12 cellular contexts compared by ENCODE assay signal in the genomic region with DNA sequence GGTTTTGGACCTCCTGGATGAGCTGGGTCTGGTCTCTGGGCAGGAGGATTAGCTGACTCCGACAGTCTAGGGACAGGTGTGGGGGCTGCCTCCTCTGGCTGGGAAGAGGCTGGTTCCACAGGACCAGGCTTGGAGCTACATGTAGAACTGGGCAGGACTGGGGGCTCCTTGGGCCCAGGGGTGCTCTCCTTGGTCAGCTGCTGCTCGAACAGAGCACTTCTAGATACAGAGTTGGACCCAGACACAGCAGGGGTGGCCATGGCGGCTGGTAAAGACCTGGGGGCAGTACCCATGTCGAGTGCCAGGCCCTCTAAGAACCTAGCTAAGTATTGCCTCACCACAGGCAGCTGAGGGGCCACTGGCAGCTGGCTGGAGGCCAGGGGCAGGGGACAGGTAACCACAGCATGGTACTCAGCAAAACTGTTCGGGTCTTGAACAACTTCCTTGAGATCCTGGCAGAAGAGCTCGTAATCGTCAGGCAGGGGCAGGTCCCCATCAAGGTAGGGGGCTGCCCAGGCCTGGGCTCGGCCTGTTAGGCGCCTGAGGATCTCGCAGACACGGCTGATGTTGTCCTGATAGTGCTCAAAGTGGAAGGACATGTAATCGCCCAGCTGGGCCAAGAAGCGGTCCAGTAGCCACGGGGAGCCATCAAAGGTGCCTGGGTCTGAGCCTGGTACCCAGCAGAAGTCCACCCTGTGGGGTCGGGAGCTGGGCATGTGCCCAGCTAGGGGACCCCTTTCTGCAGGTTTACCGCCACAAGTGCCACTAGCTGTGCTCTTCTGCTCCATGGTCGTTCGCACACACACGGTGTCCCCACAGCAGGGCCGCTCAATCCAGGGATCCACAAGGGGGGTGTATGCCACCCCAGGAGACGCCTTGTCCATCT. TPM values are rescaled to one million over a fixed set of nuclear protein-coding genes. Genes with fewer than 3 reads are reported as not detected.
A peak's percentile ranks its signal among the peaks of the same experiment; 100 is the strongest.
DNase-seq lines count a peak whose midpoint lies in the region; ATAC-seq and TF ChIP-seq lines count a peak whose summit lies in the region.
"Had no signal": no experiment of that assay in that cellular context is flagged by ENCODE, and none has a peak within 500 bp of the region (broad histone marks: within the 10 kb centered on the region; RNA-seq: fewer than 3 reads in every experiment).

No MANE protein-coding gene starts in this region.

- H3K36me3 Mint-ChIP-seq in activated T-helper 1 cell treated with anti-CD3 and anti-CD28 coated beads, Interleukin-12 subunit alpha, Interleukin-12 subunit beta, Interleukin-2, Interleukin-4 antibody, amounts not matched to agents 30 ng/mL and 10 ng/mL and 1 ng/mL, durations not matched to agents 14 hours and 24 hours and 36 hours (ENCODE audit: low read depth): peaks cover 15% of the 10 kb centered on the region
- peaks cover 0 to 21% (median 8%) of the 10 kb centered on the region in 5 donors for H3K36me3 Mint-ChIP-seq in naive thymus-derived CD4-positive, alpha-beta T cell

- H3K36me3 ChIP-seq in naive thymus-derived CD4-positive, alpha-beta T cell (ENCODE audit: control insufficient read depth in 2 of 3, insufficient read depth in 3 of 3, low read length in 3 of 3): peaks cover 0 to 50% (median 5%) of the 10 kb centered on the region in 3 experiments
- H3K36me3 ChIP-seq in mesendoderm (ENCODE audit: control insufficient read depth, insufficient read depth, low read length): peaks cover 6% of the 10 kb centered on the region

- peaks cover 30% of the 10 kb centered on the region for H3K4me1 Mint-ChIP-seq in activated T-helper 1 cell treated with anti-CD3 and anti-CD28 coated beads, Interleukin-12 subunit alpha, Interleukin-12 subunit beta, Interleukin-2, Interleukin-4 antibody, amounts not matched to agents 30 ng/mL and 10 ng/mL and 1 ng/mL, durations not matched to agents 14 hours and 24 hours and 36 hours (ENCODE audit: low read depth)
- H3K4me1 Mint-ChIP-seq in naive thymus-derived CD4-positive, alpha-beta T cell: peaks cover 28 to 64% (median 57%) of the 10 kb centered on the region in 7 donors

- H3K9me3 Mint-ChIP-seq in activated T-helper 1 cell treated with anti-CD3 and anti-CD28 coated beads, Interleukin-12 subunit alpha, Interleukin-12 subunit beta, Interleukin-2, Interleukin-4 antibody, amounts not matched to agents 30 ng/mL and 10 ng/mL and 1 ng/mL, durations not matched to agents 14 hours and 24 hours and 36 hours: no peaks in the 10 kb centered on the region
- no peaks in the 10 kb centered on the region for H3K9me3 Mint-ChIP-seq in naive thymus-derived CD4-positive, alpha-beta T cell

- H3K23ac ChIP-seq in mesendoderm (ENCODE audit: low read length): no peak overlapping the region

- no peak overlapping the region for H2BK120ac ChIP-seq in mesendoderm (ENCODE audit: low read depth, low read length)

- peak overlapping the region; percentile 98 for H3K4me3 Mint-ChIP-seq in activated T-helper 1 cell treated with anti-CD3 and anti-CD28 coated beads, Interleukin-12 subunit alpha, Interleukin-12 subunit beta, Interleukin-2, Interleukin-4 antibody, amounts not matched to agents 30 ng/mL and 10 ng/mL and 1 ng/mL, durations not matched to agents 14 hours and 24 hours and 36 hours
- H3K4me3 Mint-ChIP-seq in naive thymus-derived CD4-positive, alpha-beta T cell: peak overlapping the region in 8 of 10 donors; percentile 14 to 99 (median 96)

- H3K4me2 ChIP-seq in mesendoderm (ENCODE audit: low read length): no peak overlapping the region

- peaks cover 36% of the 10 kb centered on the region for H3K79me1 ChIP-seq in mesendoderm (ENCODE audit: low read length)

- H3K27me3 ChIP-seq in naive thymus-derived CD4-positive, alpha-beta T cell (ENCODE audit: control insufficient read depth in 2 of 2, insufficient read depth in 2 of 2, low read length in 2 of 2): no peaks in the 10 kb centered on the region
- H3K27me3 ChIP-seq in mesendoderm (ENCODE audit: insufficient read depth, low read length, poor library complexity): no peaks in the 10 kb centered on the region

- H3K9ac ChIP-seq in mesendoderm (ENCODE audit: low read length): no peak overlapping the region

- POLR2A ChIA-PET in naive thymus-derived CD4-positive, alpha-beta T cell (lab: Charles Lee): interaction anchor here (1.5 to 1.7 kb wide), 2 partner anchors 41 to 45 kb away, joined by 6 to 8 read pairs; no protein-coding TSS in a partner anchor

- no peaks in the 10 kb centered on the region for H3K27me3 Mint-ChIP-seq in activated T-helper 1 cell treated with anti-CD3 and anti-CD28 coated beads, Interleukin-12 subunit alpha, Interleukin-12 subunit beta, Interleukin-2, Interleukin-4 antibody, amounts not matched to agents 30 ng/mL and 10 ng/mL and 1 ng/mL, durations not matched to agents 14 hours and 24 hours and 36 hours (ENCODE audit: insufficient read depth)
- no peaks in the 10 kb centered on the region for H3K27me3 Mint-ChIP-seq in naive thymus-derived CD4-positive, alpha-beta T cell

- H2BK5ac ChIP-seq in mesendoderm (ENCODE audit: low read length): no peak overlapping the region

- peak; percentile 30 for DNase-seq in DMS79 (lab: John Stamatoyannopoulos, UW)
- DNase-seq in activated T-helper 1 cell treated with anti-CD3 and anti-CD28 coated beads, Interleukin-12 subunit alpha, Interleukin-12 subunit beta, Interleukin-2, Interleukin-4 antibody, amounts not matched to agents 30 ng/mL and 10 ng/mL and 1 ng/mL, durations not matched to agents 14 hours and 24 hours and 36 hours (ENCODE audit: low spot score): no peak
- DNase-seq in naive thymus-derived CD4-positive, alpha-beta T cell: no peak
- DNase-seq in mesendoderm: no peak
- DNase-seq in UCSD-AML1 (lab: John Stamatoyannopoulos, UW; ENCODE audit: unreplicated experiment): no peak
- DNase-seq: activated naive CD4-positive, alpha-beta T cell treated with anti-CD3 and anti-CD28 coated beads, Interleukin-2, amount 50 U/mL, for 16 hours; KG1; NCI-H510A; SIG-M5 had no signal

- no CpG with 5 or more reads among the region's 21 CpGs for WGBS in mesendoderm (ENCODE audit: extremely low coverage, insufficient coverage, low lambda C conversion rate)

- H3K27ac ChIP-seq in C4-2B (peak overlapping the region; percentile 97), mesendoderm (ENCODE audit: low read depth, low read length) (no peak overlapping the region)
- H3K27ac ChIP-seq in naive thymus-derived CD4-positive, alpha-beta T cell (ENCODE audit: low read depth, low read length): no peak overlapping the region

- TF ChIP-seq CTCF in C4-2B (conservative IDR thresholded peaks at IDR 0.05): no peak

- H3K9me3 ChIP-seq in naive thymus-derived CD4-positive, alpha-beta T cell (ENCODE audit: control insufficient read depth in 2 of 3, low read length in 3 of 3): no peaks in the 10 kb centered on the region

- no peak overlapping the region for H2BK15ac ChIP-seq in mesendoderm (replicated peaks; ENCODE audit: low read depth)

- peaks cover 33% of the 10 kb centered on the region for H3K79me2 ChIP-seq in mesendoderm (ENCODE audit: control insufficient read depth, insufficient read depth, low read length)

- H3K4me1 ChIP-seq in naive thymus-derived CD4-positive, alpha-beta T cell (ENCODE audit: control insufficient read depth in 2 of 2, insufficient read depth in 2 of 2, low read length in 2 of 2): peaks cover 19 to 21% of the 10 kb centered on the region in 2 donors
- H3K4me1 ChIP-seq in mesendoderm (ENCODE audit: control insufficient read depth, low read depth, low read length): peaks cover 14% of the 10 kb centered on the region

- ATAC-seq in naive thymus-derived CD4-positive, alpha-beta T cell: no peak
- no peak for ATAC-seq in HG02678 (IDR thresholded peaks at IDR 0.05; ENCODE audit: unreplicated experiment)
- ATAC-seq in GM19324 (IDR thresholded peaks at IDR 0.05; ENCODE audit: low FRiP score, unreplicated experiment): no peak

- no peak overlapping the region for H4K5ac ChIP-seq in mesendoderm (ENCODE audit: low read length)

- H3K4ac ChIP-seq in mesendoderm (ENCODE audit: low read depth, low read length): no peak overlapping the region

- no peak overlapping the region for H3K27ac Mint-ChIP-seq in activated T-helper 1 cell treated with anti-CD3 and anti-CD28 coated beads, Interleukin-12 subunit alpha, Interleukin-12 subunit beta, Interleukin-2, Interleukin-4 antibody, amounts not matched to agents 30 ng/mL and 10 ng/mL and 1 ng/mL, durations not matched to agents 14 hours and 24 hours and 36 hours
- H3K27ac Mint-ChIP-seq in naive thymus-derived CD4-positive, alpha-beta T cell: peak overlapping the region in 4 of 9 donors; percentile 38 to 86 (median 54)

- CTCF ChIA-PET in naive thymus-derived CD4-positive, alpha-beta T cell (lab: Charles Lee): interaction anchor here (0.6 kb wide), 1 partner anchor 692 kb away, joined by 3 read pairs; no protein-coding TSS in a partner anchor

- intact Hi-C loops in activated T-helper 1 cell treated with anti-CD3 and anti-CD28 coated beads, Interleukin-12 subunit alpha, Interleukin-12 subunit beta, Interleukin-2, Interleukin-4 antibody, amounts not matched to agents 30 ng/mL and 10 ng/mL and 1 ng/mL, durations not matched to agents 14 hours and 24 hours and 36 hours (cut with micrococcal nuclease): loop anchor here (10.0 kb wide), 2 partner anchors 407 to 473 kb away; a partner anchor contains a TSS
- intact Hi-C loops in naive thymus-derived CD4-positive, alpha-beta T cell (cut with micrococcal nuclease): loop anchor here in 1 of 2 donors (10.0 kb wide), 1 partner anchor 1063 kb away; a partner anchor contains a TSS

- no peak overlapping the region for H2AK5ac ChIP-seq in mesendoderm (ENCODE audit: low read length)

- no peak overlapping the region for H3K4me3 ChIP-seq in naive thymus-derived CD4-positive, alpha-beta T cell (ENCODE audit: low read length)
- H3K4me3 ChIP-seq in mesendoderm (ENCODE audit: low read length): no peak overlapping the region

- no peak overlapping the region for H3K56ac ChIP-seq in mesendoderm (ENCODE audit: low read length)

- no peak overlapping the region for H3K18ac ChIP-seq in mesendoderm (ENCODE audit: low read length)

- H4K8ac ChIP-seq in mesendoderm (ENCODE audit: low read depth, low read length): no peak overlapping the region

RNA-seq across cellular contexts. Expression of a gene that starts 3.1 kb away (rescaled TPM):
- total RNA-seq in activated T-helper 1 cell treated with anti-CD3 and anti-CD28 coated beads, Interleukin-12 subunit alpha, Interleukin-12 subunit beta, Interleukin-2, Interleukin-4 antibody, amounts not matched to agents 30 ng/mL and 10 ng/mL and 1 ng/mL, durations not matched to agents 14 hours and 24 hours and 36 hours: 20.6 and 21.5 TPM in 2 replicates
- total RNA-seq in naive thymus-derived CD4-positive, alpha-beta T cell: 10 to 100 TPM in 2 of 5 experiments, 1 to 10 TPM in 3; 4.2 to 14.1 (median 9.5) TPM
- polyA plus RNA-seq in naive thymus-derived CD4-positive, alpha-beta T cell: 10 to 100 TPM; 12.1 to 20.8 TPM
- polyA plus RNA-seq in mesendoderm (2013, experiment 1 of 2): 4.7 TPM
- polyA plus RNA-seq in mesendoderm (2013, experiment 2 of 2): 4.2 TPM

RNA-seq across cellular contexts. Expression of a gene that starts 3.1 kb away (rescaled TPM):
- total RNA-seq in activated T-helper 1 cell treated with anti-CD3 and anti-CD28 coated beads, Interleukin-12 subunit alpha, Interleukin-12 subunit beta, Interleukin-2, Interleukin-4 antibody, amounts not matched to agents 30 ng/mL and 10 ng/mL and 1 ng/mL, durations not matched to agents 14 hours and 24 hours and 36 hours: 22.2 and 24.1 TPM in 2 replicates
- 10 to 100 TPM; 18.2 to 36.8 (median 24.9) TPM for total RNA-seq in naive thymus-derived CD4-positive, alpha-beta T cell
- 10 to 100 TPM; 14.9 to 15.1 TPM for polyA plus RNA-seq in naive thymus-derived CD4-positive, alpha-beta T cell
- 7.4 TPM for polyA plus RNA-seq in mesendoderm (2013, experiment 1 of 2)
- polyA plus RNA-seq in mesendoderm (2013, experiment 2 of 2): 7.6 TPM
